12 cellular contexts compared by ENCODE assay signal in the genomic region with DNA sequence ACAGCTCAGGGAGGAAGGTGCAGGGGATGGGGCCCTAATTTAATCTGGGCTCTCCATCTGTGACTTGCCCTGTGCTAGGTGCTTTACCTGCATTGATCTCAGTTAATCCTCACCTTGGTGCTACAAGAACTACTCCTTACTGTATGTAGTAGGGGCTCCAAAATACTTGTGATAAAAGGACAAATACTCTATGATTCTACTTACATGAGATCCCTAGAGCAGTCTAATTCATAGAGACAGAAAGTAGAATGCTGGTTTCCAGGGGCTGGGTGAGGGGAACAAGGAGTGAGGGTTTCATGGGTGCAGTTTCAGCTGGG.
DNase-seq lines count a peak whose midpoint lies in the region; ATAC-seq and TF ChIP-seq lines count a peak whose summit lies in the region.
"Had no signal": no experiment of that assay in that cellular context is flagged by ENCODE, and none has a peak within 500 bp of the region (broad histone marks: within the 10 kb centered on the region; RNA-seq: fewer than 3 reads in every experiment).

No MANE protein-coding gene starts in this region.

- intact Hi-C loops in HCT116 (cut with micrococcal nuclease), result loop anchor here (1.0 to 5.0 kb wide), 8 partner anchors 96 to 593 kb away; no protein-coding TSS in a partner anchor
- intact Hi-C loops in esophagus muscularis mucosa (cut with DNase I), result loop anchor here (2.0 to 5.0 kb wide), 5 partner anchors 38 to 302 kb away; no protein-coding TSS in a partner anchor

- H3K9me2 ChIP-seq in HCT116 (ENCODE audit: insufficient read depth) (no peaks in the 10 kb centered on the region), Loucy (replicated peaks; ENCODE audit: low read depth, low read length) (no peaks in the 10 kb centered on the region), SU-DHL-6 (replicated peaks; ENCODE audit: insufficient read depth, low read length) (no peaks in the 10 kb centered on the region)

- H3F3A ChIP-seq in Loucy (ENCODE audit: low read depth) (no peaks in the 10 kb centered on the region), SU-DHL-6 (ENCODE audit: insufficient read depth) (no peaks in the 10 kb centered on the region)

- H3K36me3 ChIP-seq in HCT116 (ENCODE audit: control insufficient read depth in 1 of 2, insufficient read depth in 2 of 2, low read length in 2 of 2), result no peaks in the 10 kb centered on the region
- no peaks in the 10 kb centered on the region for H3K36me3 ChIP-seq in Loucy (ENCODE audit: insufficient read depth, low read length)
- no peaks in the 10 kb centered on the region for H3K36me3 ChIP-seq in SU-DHL-6 (ENCODE audit: low read length)
- no peaks in the 10 kb centered on the region for H3K36me3 ChIP-seq in parathyroid adenoma (ENCODE audit: control insufficient read depth, insufficient read depth, low read length)
- no peaks in the 10 kb centered on the region for H3K36me3 ChIP-seq in esophagus muscularis mucosa

- H3K4me1 ChIP-seq in HCT116 (ENCODE audit: control insufficient read depth in 1 of 2, insufficient read depth in 2 of 2, low read length in 2 of 2) (peaks cover 3 to 10% of the 10 kb centered on the region in 2 experiments; a peak in 2 of 4 replicates), Loucy (ENCODE audit: insufficient read depth, low read length, poor library complexity, severe bottlenecking) (no peaks in the 10 kb centered on the region), parathyroid adenoma (peaks cover 19% of the 10 kb centered on the region), esophagus muscularis mucosa (peaks cover 3 to 25% (median 13%) of the 10 kb centered on the region in 4 donors)

- H3K27me3 ChIP-seq in HCT116 (ENCODE audit: insufficient read depth, low read length), result peaks cover 5% of the 10 kb centered on the region; the same call in 1 of the 2 replicates
- no peaks in the 10 kb centered on the region for H3K27me3 ChIP-seq in Loucy (ENCODE audit: insufficient read depth, low read length, poor library complexity, severe bottlenecking)
- H3K27me3 ChIP-seq in SU-DHL-6 (ENCODE audit: low read length), result no peaks in the 10 kb centered on the region
- H3K27me3 ChIP-seq in parathyroid adenoma (ENCODE audit: control insufficient read depth, insufficient read depth, low read length), result no peaks in the 10 kb centered on the region
- peaks cover 0 to 42% (median 0%) of the 10 kb centered on the region in 4 donors for H3K27me3 ChIP-seq in esophagus muscularis mucosa

- no peaks in the 10 kb centered on the region for H3K79me2 ChIP-seq in HCT116 (ENCODE audit: insufficient read depth, low read length)
- H3K79me2 ChIP-seq in Loucy (ENCODE audit: insufficient read depth, low read length), result no peaks in the 10 kb centered on the region
- no peaks in the 10 kb centered on the region for H3K79me2 ChIP-seq in SU-DHL-6 (ENCODE audit: insufficient read depth, low read length)
- H3K79me2 ChIP-seq in parathyroid adenoma, result no peaks in the 10 kb centered on the region

- POLR2A ChIA-PET in HCT116 (lab: Charles Lee), result interaction anchor here (0.9 kb wide), 1 partner anchor 276 kb away, joined by 3 read pairs; no protein-coding TSS in a partner anchor

- RAD21 ChIA-PET in HCT116 (lab: Charles Lee; ENCODE audit: low non-redundant PET in 1 of 2, low total read pairs in 2 of 2, uncharacterized antibody in 2 of 2, unreplicated experiment in 2 of 2), result interaction anchor here (0.6 to 2.5 kb wide), 9 partner anchors 37 to 302 kb away, joined by 3 to 11 read pairs (median 5); no protein-coding TSS in a partner anchor

- H3K9me3 ChIP-seq in HCT116 (ENCODE audit: control insufficient read depth in 1 of 2, insufficient read depth in 1 of 2, low read depth in 1 of 2, low read length in 2 of 2) (peaks cover 0 to 4% of the 10 kb centered on the region in 2 experiments; a peak in 1 of 4 replicates), Loucy (ENCODE audit: insufficient read depth, low read depth, low read length) (peaks cover 2% of the 10 kb centered on the region; the same call in 1 of the 2 replicates), SU-DHL-6 (ENCODE audit: insufficient read depth, low read length) (peaks cover 3% of the 10 kb centered on the region; the same call in 1 of the 2 replicates), parathyroid adenoma (ENCODE audit: control insufficient read depth, low read length) (no peaks in the 10 kb centered on the region), esophagus muscularis mucosa (no peaks in the 10 kb centered on the region)

- TF ChIP-seq POLR2A in HCT116 (IDR thresholded peaks at IDR 0.05; ENCODE audit: borderline replicate concordance, extremely low read depth, insufficient read depth, insufficient read length), result no peak
- no peak for TF ChIP-seq POLR2A in esophagus muscularis mucosa (IDR thresholded peaks at IDR 0.05; ENCODE audit: low read depth)

- no peak for TF ChIP-seq EP300 in esophagus muscularis mucosa (IDR thresholded peaks at IDR 0.05)

- TF ChIP-seq CTCF in HCT116 (IDR thresholded peaks at IDR 0.05 in 2 of 3, conservative IDR thresholded peaks at IDR 0.05 in 1 of 3; ENCODE audit: borderline replicate concordance in 1 of 3, insufficient read depth in 1 of 3, low read depth in 2 of 3, low read length in 2 of 3) (no peak), Loucy (conservative IDR thresholded peaks at IDR 0.05; ENCODE audit: low read length) (peak; percentile 10; the same call in 1 of the 2 replicates), SU-DHL-6 (IDR thresholded peaks at IDR 0.05; ENCODE audit: insufficient read depth, low read length, poor library complexity, severe bottlenecking) (peak; percentile 2), parathyroid adenoma (IDR thresholded peaks at IDR 0.05) (no peak), esophagus muscularis mucosa (IDR thresholded peaks at IDR 0.05) (no peak)

- ATAC-seq in HCT116, result no peak
- no peak for ATAC-seq in GM18858 (IDR thresholded peaks at IDR 0.05; ENCODE audit: unreplicated experiment)
- ATAC-seq in HG03097 (IDR thresholded peaks at IDR 0.05; ENCODE audit: low FRiP score, unreplicated experiment), result no peak

- no peak overlapping the region for H3K9ac ChIP-seq in HCT116 (ENCODE audit: low read length)
- H3K9ac ChIP-seq in Loucy (ENCODE audit: low read depth, low read length, poor library complexity, severe bottlenecking), result no peak overlapping the region
- H3K9ac ChIP-seq in SU-DHL-6 (ENCODE audit: low read length), result no peak overlapping the region
- no peak overlapping the region for H3K9ac ChIP-seq in parathyroid adenoma

- H3K4me3 ChIP-seq in HCT116 (replicated peaks in 1 of 2; ENCODE audit: low read depth in 1 of 2, low read length in 2 of 2) (no peak overlapping the region), Loucy (ENCODE audit: low read length, poor library complexity, severe bottlenecking) (no peak overlapping the region), SU-DHL-6 (ENCODE audit: insufficient read depth, low read length, poor library complexity, severe bottlenecking) (no peak overlapping the region), parathyroid adenoma (ENCODE audit: low read depth, low read length) (no peak overlapping the region), esophagus muscularis mucosa (no peak overlapping the region)
- H3K4me3 ChIP-seq: GM23338 had no signal

- BruUV-seq in HCT116 (replicated peaks; lab: Mats Ljungman, UMichigan), result no TSS peak

- DNase-seq in HCT116 (ENCODE audit: low read depth, low spot score) (no peak), esophagus muscularis mucosa (ENCODE audit: extremely low spot score) (no peak), NCI-H69 (lab: John Stamatoyannopoulos, UW) (no peak)
- DNase-seq: KG1, NCI-H1048, NCI-H524 treated with DMSO at 0.1 percent for 48 hours had no signal

- H3K4me2 ChIP-seq in HCT116 (ENCODE audit: low read length) (no peak overlapping the region), Loucy (ENCODE audit: low read depth, low read length, poor library complexity, severe bottlenecking) (no peak overlapping the region), SU-DHL-6 (ENCODE audit: low read depth, low read length, poor library complexity, severe bottlenecking) (no peak overlapping the region), parathyroid adenoma (ENCODE audit: low read length) (no peak overlapping the region)

- TF ChIP-seq RAD21 in HCT116 (IDR thresholded peaks at IDR 0.05; ENCODE audit: low read depth), result no peak

- CTCF ChIA-PET in HCT116 (lab: Charles Lee), result interaction anchor here (0.9 to 3.5 kb wide), 25 partner anchors 9 to 304 kb away, joined by 3 to 47 read pairs (median 5); partner anchors contain the start of gene HRH1

- H3K27ac ChIP-seq in HCT116 (ENCODE audit: low read depth, low read length) (no peak overlapping the region), SU-DHL-6 (ENCODE audit: low read depth, low read length) (no peak overlapping the region), parathyroid adenoma (no peak overlapping the region), esophagus muscularis mucosa (replicated peaks in 1 of 4) (no peak overlapping the region)

- H4K20me1 ChIP-seq in HCT116 (ENCODE audit: insufficient read depth), result no peaks in the 10 kb centered on the region
- H4K20me1 ChIP-seq in Loucy (ENCODE audit: insufficient read depth, low read length, poor library complexity, severe bottlenecking), result no peaks in the 10 kb centered on the region
- H4K20me1 ChIP-seq in SU-DHL-6 (ENCODE audit: low read depth, low read length), result no peaks in the 10 kb centered on the region

- peak overlapping the region; percentile 24 for H2AFZ ChIP-seq in HCT116 (ENCODE audit: low read depth, low read length, poor library complexity, severe bottlenecking)
- H2AFZ ChIP-seq in Loucy (ENCODE audit: low read length), result no peak overlapping the region; the same call in 1 of the 2 replicates
- H2AFZ ChIP-seq in SU-DHL-6 (ENCODE audit: low read depth, low read length, severe bottlenecking), result no peak overlapping the region
- H2AFZ ChIP-seq in parathyroid adenoma, result peak overlapping the region; percentile 71

TF ChIP-seq in HCT116, 20 proteins besides CTCF, POLR2A, EP300 and RAD21 (continues in another document):
- TF ChIP-seq POLR2AphosphoS5 (IDR thresholded peaks at IDR 0.05; ENCODE audit: low read depth, low read length), result no peak
- no peak for TF ChIP-seq FOSL1 (IDR thresholded peaks at IDR 0.05; ENCODE audit: low read depth)
- TF ChIP-seq, protein P1, sequence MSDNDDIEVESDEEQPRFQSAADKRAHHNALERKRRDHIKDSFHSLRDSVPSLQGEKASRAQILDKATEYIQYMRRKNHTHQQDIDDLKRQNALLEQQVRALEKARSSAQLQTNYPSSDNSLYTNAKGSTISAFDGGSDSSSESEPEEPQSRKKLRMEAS (IDR thresholded peaks at IDR 0.05), result no peak
- TF ChIP-seq ZNF274 (IDR thresholded peaks at IDR 0.05; ENCODE audit: low read depth, low read length), result no peak
- TF ChIP-seq ZFX (IDR thresholded peaks at IDR 0.05), result no peak
- no peak for TF ChIP-seq ELF1 (IDR thresholded peaks at IDR 0.05; ENCODE audit: borderline replicate concordance, low read depth)
- no peak for TF ChIP-seq CBX3 (IDR thresholded peaks at IDR 0.05; ENCODE audit: low read depth)
- no peak for TF ChIP-seq EZH2 (IDR thresholded peaks at IDR 0.05)
- no peak for TF ChIP-seq EZH2phosphoT487 (IDR thresholded peaks at IDR 0.05; ENCODE audit: borderline replicate concordance)
- no peak for TF ChIP-seq YY1 (IDR thresholded peaks at IDR 0.05; ENCODE audit: extremely low read depth, insufficient replicate concordance, low read depth, low read length)

Comparison
In these comparisons a context has a peak if more than half of its experiments do, and no peak if none do; other contexts are left out.
1. H2AFZ ChIP-seq: peak in HCT116 (single experiment) and parathyroid adenoma (single experiment); none in Loucy (single experiment) and SU-DHL-6 (single experiment).
2. CTCF ChIP-seq: peak in Loucy (single experiment) and SU-DHL-6 (single experiment); none in HCT116 (0 of 3), parathyroid adenoma (single experiment) and esophagus muscularis mucosa (0 of 3).